ENCODE assay signal across 9 cellular contexts in the genomic region with DNA sequence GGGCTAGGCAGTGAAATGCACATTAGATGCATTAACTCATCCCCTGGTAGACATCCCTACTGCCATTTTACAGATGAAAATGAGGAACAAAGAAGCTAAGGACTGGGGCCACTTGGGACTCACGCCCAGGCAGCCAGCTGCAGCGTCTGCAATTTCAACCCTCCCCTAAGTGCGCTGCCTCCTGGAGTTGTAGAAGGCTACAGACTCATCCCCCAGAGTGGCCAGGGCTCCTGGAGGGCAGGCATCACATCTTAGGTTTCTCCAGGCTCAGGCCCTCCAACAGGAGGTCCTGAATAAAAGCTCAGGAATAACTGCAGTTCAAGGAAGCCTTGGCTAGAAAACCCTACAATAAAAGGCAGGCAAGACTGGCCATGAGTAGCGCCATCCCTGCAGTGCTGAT. TPM values are rescaled to one million over a fixed set of nuclear protein-coding genes. Genes with fewer than 3 reads are reported as not detected.
DNase-seq lines count a peak whose midpoint lies in the region; ATAC-seq and TF ChIP-seq lines count a peak whose summit lies in the region.
"Had no signal": no experiment of that assay in that cellular context is flagged by ENCODE, and none has a peak within 500 bp of the region (broad histone marks: within the 10 kb centered on the region; RNA-seq: fewer than 3 reads in every experiment).

No MANE protein-coding gene starts in this region.

- H3K27ac ChIP-seq in left ventricle myocardium inferior (replicated peaks) (peak overlapping the region; percentile 82), smooth muscle cell (ENCODE audit: low read depth) (peak overlapping the region; percentile 74)

- H3K4me1 ChIP-seq in Caco-2 (no peaks in the 10 kb centered on the region), left ventricle myocardium inferior (peaks cover 100% of the 10 kb centered on the region), smooth muscle cell (ENCODE audit: low read depth) (peaks cover 58% of the 10 kb centered on the region)

- H3K27ac Mint-ChIP-seq in Caco-2 (ENCODE audit: unreplicated experiment) (peak overlapping the region; percentile 68), T-helper 17 cell (peak overlapping the region; percentile 98)

- H3K36me3 Mint-ChIP-seq in Caco-2 (ENCODE audit: insufficient read depth, unreplicated experiment): peaks cover 20% of the 10 kb centered on the region
- H3K36me3 Mint-ChIP-seq in T-helper 17 cell (ENCODE audit: low read depth): no peaks in the 10 kb centered on the region

- H4K20me1 ChIP-seq in smooth muscle cell (ENCODE audit: low read depth): peaks cover 98% of the 10 kb centered on the region

- no peak for DNase-seq in Caco-2
- DNase-seq in T-helper 17 cell: no peak
- peak; percentile 47 for DNase-seq in left ventricle myocardium inferior
- DNase-seq in smooth muscle cell (lab: John Stamatoyannopoulos, UW; ENCODE audit: unreplicated experiment): no peak
- DNase-seq in NCI-H2171 (lab: John Stamatoyannopoulos, UW): no peak
- DNase-seq in DMS153 (lab: John Stamatoyannopoulos, UW): no peak
- no peak for DNase-seq in cerebellar cortex (ENCODE audit: low spot score)
- DNase-seq in superior temporal gyrus (ENCODE audit: extremely low spot score): no peak
- DNase-seq: EL had no signal

- 71% methylated on average over 4 of the region's 4 CpGs for WGBS in smooth muscle cell (ENCODE audit: low lambda C conversion rate)

- H3K4me3 ChIP-seq in Caco-2 (ENCODE audit: low read depth, low read length): no peak overlapping the region
- H3K4me3 ChIP-seq in left ventricle myocardium inferior: no peak overlapping the region
- H3K4me3 ChIP-seq in smooth muscle cell: no peak overlapping the region

- no peaks in the 10 kb centered on the region for H3K9me3 Mint-ChIP-seq in Caco-2 (ENCODE audit: unreplicated experiment)

- H3K9me3 ChIP-seq in Caco-2 (no peaks in the 10 kb centered on the region), T-helper 17 cell (ENCODE audit: control insufficient read depth, low read length, poor library complexity, severe bottlenecking) (no peaks in the 10 kb centered on the region), left ventricle myocardium inferior (replicated peaks) (no peaks in the 10 kb centered on the region), smooth muscle cell (replicated peaks; ENCODE audit: low read depth) (no peaks in the 10 kb centered on the region)

- peaks cover 93% of the 10 kb centered on the region for H3K79me2 ChIP-seq in smooth muscle cell (ENCODE audit: low read depth)

- peaks cover 14% of the 10 kb centered on the region for H3F3A ChIP-seq in smooth muscle cell (ENCODE audit: low read depth)

- TF ChIP-seq CTCF in Caco-2 (IDR thresholded peaks at IDR 0.05; ENCODE audit: insufficient read depth in 1 of 2, low read depth in 1 of 2, low read length in 1 of 2, severe bottlenecking in 1 of 2, unreplicated experiment in 1 of 2) (no peak), left ventricle myocardium inferior (IDR thresholded peaks at IDR 0.05; ENCODE audit: borderline replicate concordance) (no peak), smooth muscle cell (IDR thresholded peaks at IDR 0.05; ENCODE audit: borderline replicate concordance, insufficient read depth, poor library complexity, severe bottlenecking) (no peak)

- H3K27me3 ChIP-seq in Caco-2 (replicated peaks; ENCODE audit: control insufficient read depth, insufficient read depth, low read length): no peaks in the 10 kb centered on the region
- H3K27me3 ChIP-seq in left ventricle myocardium inferior (ENCODE audit: low read depth): no peaks in the 10 kb centered on the region
- no peaks in the 10 kb centered on the region for H3K27me3 ChIP-seq in smooth muscle cell (ENCODE audit: low read depth)

- no peak overlapping the region for H2AFZ ChIP-seq in smooth muscle cell (ENCODE audit: low read depth)

- CTCF ChIA-PET in Caco-2 (lab: Charles Lee): no interaction called here

- H3K27me3 Mint-ChIP-seq in Caco-2 (ENCODE audit: insufficient read depth, unreplicated experiment) (no peaks in the 10 kb centered on the region), T-helper 17 cell (no peaks in the 10 kb centered on the region)

- peaks cover 15% of the 10 kb centered on the region for H3K4me1 Mint-ChIP-seq in Caco-2 (ENCODE audit: low read depth, unreplicated experiment)
- H3K4me1 Mint-ChIP-seq in T-helper 17 cell: peaks cover 72% of the 10 kb centered on the region

- peak overlapping the region; percentile 15 for H3K4me3 Mint-ChIP-seq in Caco-2 (ENCODE audit: unreplicated experiment)
- H3K4me3 Mint-ChIP-seq in T-helper 17 cell: no peak overlapping the region

- H3K36me3 ChIP-seq in Caco-2 (ENCODE audit: control insufficient read depth, insufficient read depth, low read length) (no peaks in the 10 kb centered on the region), left ventricle myocardium inferior (no peaks in the 10 kb centered on the region), smooth muscle cell (ENCODE audit: low read depth) (no peaks in the 10 kb centered on the region)

- POLR2A ChIA-PET in Caco-2 (lab: Charles Lee): no interaction called here

- BruUV-seq in Caco-2 (replicated peaks; lab: Mats Ljungman, UMichigan): no TSS peak

- intact Hi-C loops in Caco-2 (cut with micrococcal nuclease; ENCODE audit: unreplicated experiment) (no loop called here), left ventricle myocardium inferior (cut with micrococcal nuclease) (no loop called here)

- H3K9ac ChIP-seq in smooth muscle cell (ENCODE audit: low read depth): no peak overlapping the region

- ATAC-seq in T-helper 17 cell: no peak

- peak overlapping the region; percentile 67 for H3K4me2 ChIP-seq in smooth muscle cell

RNA-seq across cellular contexts. Expression of a gene that starts 31.5 kb away (rescaled TPM):
- total RNA-seq in Caco-2 (2022) (205 and 223 TPM in 2 replicates), T-helper 17 cell (100 to 1,000 TPM; 320 to 330 TPM), left ventricle myocardium inferior (217 TPM), smooth muscle cell (205 and 209 TPM in 2 replicates)
- 405 TPM in 2 replicates for polyA plus RNA-seq in smooth muscle cell
